Comparison of ENCODE assay signal across 16 cellular contexts in genomic region chr1:31574749-31575372, GRCh38. TPM values are rescaled to one million over a fixed set of nuclear protein-coding genes. Genes with fewer than 3 reads are reported as not detected.
A peak's percentile ranks its signal among the peaks of the same experiment; 100 is the strongest.
DNase-seq lines count a peak whose midpoint lies in the region; ATAC-seq, FAIRE-seq and TF ChIP-seq lines count a peak whose summit lies in the region.
"Had no signal": no experiment of that assay in that cellular context is flagged by ENCODE, and none has a peak within 500 bp of the region (broad histone marks: within the 10 kb centered on the region; RNA-seq: fewer than 3 reads in every experiment).

No MANE protein-coding gene starts in this region.

- TF ChIP-seq CTCF in endothelial cell of umbilical vein (IDR thresholded peaks at IDR 0.05; ENCODE audit: extremely low read depth in 1 of 2, insufficient read depth in 1 of 2, low read depth in 1 of 2, low read length in 2 of 2): no peak
- TF ChIP-seq CTCF in osteoblast (IDR thresholded peaks at IDR 0.05; ENCODE audit: extremely low read depth, low read depth, low read length): no peak
- TF ChIP-seq CTCF in vagina (IDR thresholded peaks at IDR 0.05): no peak

- H3K36me3 ChIP-seq in endothelial cell of umbilical vein (ENCODE audit: control insufficient read depth in 2 of 2, extremely low read depth in 1 of 2, insufficient read depth in 2 of 2, low read length in 2 of 2) (no peaks in the 10 kb centered on the region), osteoblast (ENCODE audit: insufficient read depth, low read length) (no peaks in the 10 kb centered on the region), vagina (no peaks in the 10 kb centered on the region)

- intact Hi-C loops in right cardiac atrium (cut with DNase I): no loop called here
- intact Hi-C loops in Right ventricle myocardium inferior (cut with DNase I): no loop called here
- intact Hi-C loops in endothelial cell of umbilical vein (cut with micrococcal nuclease): loop anchor here (1.0 to 5.0 kb wide), 3 partner anchors 14 to 137 kb away; no protein-coding TSS in a partner anchor
- intact Hi-C loops in vagina (cut with DNase I): no loop called here
- intact Hi-C loops in sciatic nerve (cut with DNase I): no loop called here

- WGBS in right cardiac atrium: 44% methylated on average over 10 of the region's 10 CpGs

- H3K4me1 ChIP-seq in right cardiac atrium (ENCODE audit: control insufficient read depth, insufficient read depth, low read length) (peaks cover 11% of the 10 kb centered on the region), endothelial cell of umbilical vein (ENCODE audit: control insufficient read depth, extremely low read depth, insufficient read depth, low read length) (peaks cover 48% of the 10 kb centered on the region), osteoblast (ENCODE audit: insufficient read depth, low read length) (peaks cover 66% of the 10 kb centered on the region), vagina (peaks cover 61% of the 10 kb centered on the region)

- TF ChIP-seq POLR2A in endothelial cell of umbilical vein (IDR thresholded peaks at IDR 0.05; ENCODE audit: low read depth, low read length) (no peak), vagina (IDR thresholded peaks at IDR 0.05) (no peak)

- H3K4me2 ChIP-seq in endothelial cell of umbilical vein (ENCODE audit: insufficient read depth, low read length) (peak overlapping the region; percentile 33), osteoblast (ENCODE audit: insufficient read depth, low read length) (no peak overlapping the region)

- H3K79me2 ChIP-seq in endothelial cell of umbilical vein (ENCODE audit: control insufficient read depth, insufficient read depth, low read length) (peaks cover 34% of the 10 kb centered on the region), osteoblast (ENCODE audit: insufficient read depth, low read length) (peaks cover 12% of the 10 kb centered on the region)

- H3K27me3 ChIP-seq in right cardiac atrium (ENCODE audit: control insufficient read depth, insufficient read depth) (no peaks in the 10 kb centered on the region), endothelial cell of umbilical vein (ENCODE audit: control insufficient read depth in 2 of 2, insufficient read depth in 2 of 2, low read length in 2 of 2) (no peaks in the 10 kb centered on the region), osteoblast (ENCODE audit: insufficient read depth, low read length) (no peaks in the 10 kb centered on the region), vagina (no peaks in the 10 kb centered on the region)

- no peaks in the 10 kb centered on the region for H3K9me3 ChIP-seq in right cardiac atrium (ENCODE audit: control insufficient read depth, low read length)
- H3K9me3 ChIP-seq in endothelial cell of umbilical vein (replicated peaks; ENCODE audit: control insufficient read depth, insufficient read depth, low read length): no peaks in the 10 kb centered on the region
- no peaks in the 10 kb centered on the region for H3K9me3 ChIP-seq in osteoblast (ENCODE audit: low read depth, low read length)
- H3K9me3 ChIP-seq in vagina: no peaks in the 10 kb centered on the region

- DNase-seq in right cardiac atrium (no peak), Right ventricle myocardium inferior (ENCODE audit: missing footprints) (no peak), endothelial cell of umbilical vein (ENCODE audit: low read depth, low spot score) (peak; percentile 34), osteoblast (ENCODE audit: insufficient read length, low spot score, missing footprints) (peak; percentile 68), vagina (ENCODE audit: extremely low spot score in 2 of 2) (no peak), Ammon's horn (ENCODE audit: low spot score) (no peak), sciatic nerve (ENCODE audit: low spot score) (no peak)
- DNase-seq: activated T-cell treated with anti-CD3 and anti-CD28 coated beads for 4 hours; caudate nucleus; NCI-H1417 treated with DMSO at 0.1 percent for 48 hours; stimulated activated CD4-positive, alpha-beta T cell treated with anti-CD3 and anti-CD28 coated beads, Interleukin-1b, Interleukin-23, amount 100 ng/mL, for 48 hours; stimulated activated naive CD8-positive, alpha-beta T cell treated with anti-CD3 and anti-CD28 coated beads, Interleukin-15, amount 100 ng/mL, for 72 hours had no signal

- CTCF ChIA-PET in endothelial cell of umbilical vein (lab: Charles Lee): interaction anchor here (1.1 to 4.0 kb wide), 3 partner anchors 14 to 26 kb away, joined by 4 to 15 read pairs (median 9); no protein-coding TSS in a partner anchor

- POLR2A ChIA-PET in endothelial cell of umbilical vein (lab: Charles Lee): interaction anchor here (1.2 kb wide), 1 partner anchor 13 kb away, joined by 4 read pairs; no protein-coding TSS in a partner anchor

- peak; percentile 21 for FAIRE-seq in endothelial cell of umbilical vein (lab: Jason Lieb, UNC)
- FAIRE-seq: G401.6 had no signal

- no peak overlapping the region for H2AFZ ChIP-seq in endothelial cell of umbilical vein (ENCODE audit: low read depth, low read length)
- H2AFZ ChIP-seq in osteoblast (ENCODE audit: low read length): no peak overlapping the region

- no peaks in the 10 kb centered on the region for H4K20me1 ChIP-seq in endothelial cell of umbilical vein (replicated peaks; ENCODE audit: control insufficient read depth, extremely low read depth, insufficient read depth, low read length)
- H4K20me1 ChIP-seq in osteoblast (ENCODE audit: insufficient read depth, low read length): no peaks in the 10 kb centered on the region

- H3K9ac ChIP-seq in endothelial cell of umbilical vein (replicated peaks; ENCODE audit: extremely low read depth, insufficient read depth, low read length): peak overlapping the region; percentile 19

- ATAC-seq in right cardiac atrium (no peak), Right ventricle myocardium inferior (no peak), GM21515 (IDR thresholded peaks at IDR 0.05; ENCODE audit: unreplicated experiment) (no peak), sciatic nerve (no peak)
- ATAC-seq: stimulated activated naive CD8-positive, alpha-beta T cell treated with anti-CD3 and anti-CD28 coated beads, Interleukin-15, amount 100 ng/mL, for 72 hours had no signal

- H3K9me1 ChIP-seq in endothelial cell of umbilical vein (replicated peaks; ENCODE audit: control insufficient read depth, extremely low read depth, insufficient read depth, low read length): no peaks in the 10 kb centered on the region

- BruUV-seq in endothelial cell of umbilical vein (replicated peaks; lab: Mats Ljungman, UMichigan): no TSS peak

- H3K4me3 ChIP-seq in right cardiac atrium (ENCODE audit: low read length) (no peak overlapping the region), endothelial cell of umbilical vein (replicated peaks in 1 of 3; ENCODE audit: insufficient read depth in 1 of 3, low read depth in 1 of 3, low read length in 3 of 3) (no peak overlapping the region), osteoblast (ENCODE audit: insufficient read depth, low read length) (no peak overlapping the region), vagina (no peak overlapping the region)

- dilution Hi-C loops in endothelial cell of umbilical vein (cut with MboI; ENCODE audit: extremely low pct_ligation_motif_present, low sequenced_read_pairs): no loop called here

- H3K27ac ChIP-seq in right cardiac atrium (ENCODE audit: low read length): peak overlapping the region; percentile 96
- H3K27ac ChIP-seq in endothelial cell of umbilical vein (ENCODE audit: insufficient read depth, low read depth, low read length): peak overlapping the region; percentile 88
- H3K27ac ChIP-seq in osteoblast (ENCODE audit: low read depth, low read length): peak overlapping the region; percentile 40
- H3K27ac ChIP-seq in vagina: peak overlapping the region; percentile 74

TF ChIP-seq in endothelial cell of umbilical vein, 7 proteins besides CTCF, POLR2A, EP300 and RAD21:
- TF ChIP-seq EZH2 (IDR thresholded peaks at IDR 0.05; ENCODE audit: borderline replicate concordance, low read depth, low read length, severe bottlenecking): no peak
- peak; percentile 60 for TF ChIP-seq GATA2 (IDR thresholded peaks at IDR 0.05; ENCODE audit: insufficient read depth, insufficient read length, low read depth, low read length)

RNA-seq across cellular contexts. Expression of gene TINAGL1, which starts 1.5 kb away (rescaled TPM):
- total RNA-seq in right cardiac atrium (100 to 1,000 TPM in 3 of 4 donors, 10 to 100 TPM in 1; 94.7 to 141 (median 122) TPM), Right ventricle myocardium inferior (273 TPM), endothelial cell of umbilical vein (298 and 312 TPM in 2 replicates), osteoblast (31.5 and 50.3 TPM in 2 replicates), vagina (142 TPM), sciatic nerve (91.9 TPM)
- polyA plus RNA-seq in right cardiac atrium (186 TPM), endothelial cell of umbilical vein (477 and 555 TPM in 2 replicates)
- polyA plus RNA-seq in endothelial cell of umbilical vein (2011; cell fraction: cytosol; rRNA removed): 285 and 337 TPM in 2 replicates
- 305 and 323 TPM in 2 replicates for polyA plus RNA-seq in endothelial cell of umbilical vein (2011; cell fraction: nucleus; rRNA removed)
- 200 and 246 TPM in 2 replicates for polyA plus RNA-seq in endothelial cell of umbilical vein (2012)
- polyA minus RNA-seq in endothelial cell of umbilical vein: 370 and 385 TPM in 2 replicates
- polyA minus RNA-seq in endothelial cell of umbilical vein (2011; cell fraction: cytosol; rRNA and poly(A)+ RNA removed): 2.7 TPM
- 119 TPM in 2 replicates for polyA minus RNA-seq in endothelial cell of umbilical vein (2011; cell fraction: nucleus; rRNA and poly(A)+ RNA removed)
- total RNA-seq: mononuclear cell had no signal

RNA-seq across cellular contexts. Expression of gene HCRTR1, which starts 42.6 kb away (rescaled TPM):
- under 1 TPM in 2 of 4 donors, not detected in 2; 0.14 to 0.37 TPM for total RNA-seq in right cardiac atrium
- polyA plus RNA-seq in right cardiac atrium: 0.18 TPM
- total RNA-seq in Right ventricle myocardium inferior: 0.49 TPM
- total RNA-seq in endothelial cell of umbilical vein: 0.93 and 1.4 TPM in 2 replicates
- polyA plus RNA-seq in endothelial cell of umbilical vein: 1.3 and 1.5 TPM in 2 replicates
- polyA plus RNA-seq in endothelial cell of umbilical vein (2011; cell fraction: cytosol; rRNA removed): 0.75 and 0.86 TPM in 2 replicates
- 3.1 and 3.2 TPM in 2 replicates for polyA plus RNA-seq in endothelial cell of umbilical vein (2011; cell fraction: nucleus; rRNA removed)
- 0.32 and 0.57 TPM in 2 replicates for polyA plus RNA-seq in endothelial cell of umbilical vein (2012)
- polyA minus RNA-seq in endothelial cell of umbilical vein: 1.5 and 1.7 TPM in 2 replicates
- not detected for polyA minus RNA-seq in endothelial cell of umbilical vein (2011; cell fraction: cytosol; rRNA and poly(A)+ RNA removed)
- polyA minus RNA-seq in endothelial cell of umbilical vein (2011; cell fraction: nucleus; rRNA and poly(A)+ RNA removed): 1.0 and 1.1 TPM in 2 replicates
- not detected in 2 replicates for total RNA-seq in osteoblast
- not detected for total RNA-seq in vagina
- 0.31 TPM for total RNA-seq in sciatic nerve
- total RNA-seq: mononuclear cell had no signal
- polyA plus RNA-seq: AG04450 had no signal

Comparison
In these comparisons a context has a peak if more than half of its experiments do, and no peak if none do; other contexts are left out.
1. DNase-seq: peak in endothelial cell of umbilical vein (single experiment) and osteoblast (single experiment); none in right cardiac atrium (0 of 3), Right ventricle myocardium inferior (single experiment), vagina (0 of 2), Ammon's horn (single experiment) and sciatic nerve (single experiment).
2. H3K27ac ChIP-seq: peak in every context shown above with its lines; median percentile 96 in right cardiac atrium; 88 in endothelial cell of umbilical vein; 74 in vagina; 40 in osteoblast.